ENCODE assay signal across 8 cellular contexts in the genomic region with DNA sequence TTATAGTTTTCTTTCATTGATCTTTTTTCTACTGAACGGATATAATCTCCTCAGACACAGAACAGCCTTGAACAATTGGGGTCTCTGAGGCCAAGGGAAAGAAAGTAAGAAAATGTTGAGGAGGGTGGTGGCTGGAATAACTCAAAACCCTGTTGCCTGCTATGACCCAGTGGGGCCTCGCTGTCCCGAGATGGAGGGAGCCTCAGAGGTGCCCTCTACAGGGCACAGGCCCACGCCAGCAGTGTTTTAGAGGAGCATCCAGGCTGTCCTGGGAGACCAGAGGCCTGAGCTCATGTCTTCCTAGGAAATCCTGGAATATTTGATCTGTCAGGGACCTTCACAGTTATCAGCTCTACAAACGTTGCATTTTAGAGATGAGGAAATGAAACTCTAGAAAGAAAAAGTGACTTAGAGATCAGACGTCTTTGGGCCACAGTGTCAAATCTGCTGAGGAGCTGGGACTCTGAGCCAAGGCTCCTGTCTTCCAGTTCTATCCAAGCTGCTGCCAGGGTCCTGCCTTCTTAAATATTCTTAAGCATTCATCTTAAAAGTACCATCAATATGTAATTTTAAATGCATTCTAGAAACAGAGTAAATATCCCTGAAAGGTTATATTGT. TPM values are rescaled to one million over a fixed set of nuclear protein-coding genes. Genes with fewer than 3 reads are reported as not detected.
DNase-seq lines count a peak whose midpoint lies in the region; ATAC-seq and TF ChIP-seq lines count a peak whose summit lies in the region.

No MANE protein-coding gene starts in this region.

- H3K27ac ChIP-seq in esophagus squamous epithelium: no peak overlapping the region

- H3K27me3 Mint-ChIP-seq in activated CD4-positive, alpha-beta T cell treated with anti-CD3 and anti-CD28 coated beads, Interleukin-2, amount 10 ng/mL, durations not matched to agents 24 days and 14 days: no peaks in the 10 kb centered on the region
- H3K27me3 Mint-ChIP-seq in neural crest cell (ENCODE audit: low read depth): no peaks in the 10 kb centered on the region

- peak; percentile 28 for DNase-seq in NCI-H146 (lab: John Stamatoyannopoulos, UW)
- DNase-seq in NCI-H146 treated with DMSO at 0.1 percent for 48 hours (lab: John Stamatoyannopoulos, UW; ENCODE audit: unreplicated experiment): no peak
- DNase-seq in activated CD4-positive, alpha-beta T cell treated with anti-CD3 and anti-CD28 coated beads, Interleukin-2, amount 10 ng/mL, durations not matched to agents 24 days and 14 days: peak; percentile 78
- DNase-seq in esophagus squamous epithelium (lab: John Stamatoyannopoulos, UW): no peak
- peak; percentile 40 for DNase-seq in neural crest cell (ENCODE audit: low read depth, low spot score)
- DNase-seq in NCI-H1048 (lab: John Stamatoyannopoulos, UW): no peak

- peak in 5 of 6 experiments; percentile 13 to 58 (median 32) for TF ChIP-seq CTCF in esophagus squamous epithelium (IDR thresholded peaks at IDR 0.05)
- peak; percentile 64 for TF ChIP-seq CTCF in neural crest cell (conservative IDR thresholded peaks at IDR 0.05)

- H3K27ac Mint-ChIP-seq in activated CD4-positive, alpha-beta T cell treated with anti-CD3 and anti-CD28 coated beads, Interleukin-2, amount 10 ng/mL, durations not matched to agents 24 days and 14 days: no peak overlapping the region
- no peak overlapping the region for H3K27ac Mint-ChIP-seq in neural crest cell (ENCODE audit: unreplicated experiment)

- H3K9me3 ChIP-seq in esophagus squamous epithelium: no peaks in the 10 kb centered on the region

- H3K4me1 ChIP-seq in esophagus squamous epithelium: no peaks in the 10 kb centered on the region

- peaks cover 18% of the 10 kb centered on the region for H3K4me1 Mint-ChIP-seq in activated CD4-positive, alpha-beta T cell treated with anti-CD3 and anti-CD28 coated beads, Interleukin-2, amount 10 ng/mL, durations not matched to agents 24 days and 14 days
- peaks cover 13% of the 10 kb centered on the region for H3K4me1 Mint-ChIP-seq in neural crest cell

- ATAC-seq in GM21576 (IDR thresholded peaks at IDR 0.05; ENCODE audit: unreplicated experiment): peak; percentile 37

- H3K9me3 Mint-ChIP-seq in activated CD4-positive, alpha-beta T cell treated with anti-CD3 and anti-CD28 coated beads, Interleukin-2, amount 10 ng/mL, durations not matched to agents 24 days and 14 days: no peaks in the 10 kb centered on the region
- H3K9me3 Mint-ChIP-seq in neural crest cell: no peaks in the 10 kb centered on the region

- no peak for TF ChIP-seq POLR2A in esophagus squamous epithelium (IDR thresholded peaks at IDR 0.05)

- 32 to 36% methylated on average over 6 of the region's 6 CpGs for WGBS in esophagus squamous epithelium, 2 donors

- H3K4me3 ChIP-seq in esophagus squamous epithelium: no peak overlapping the region

- H3K36me3 Mint-ChIP-seq in activated CD4-positive, alpha-beta T cell treated with anti-CD3 and anti-CD28 coated beads, Interleukin-2, amount 10 ng/mL, durations not matched to agents 24 days and 14 days (ENCODE audit: low read depth): no peaks in the 10 kb centered on the region
- H3K36me3 Mint-ChIP-seq in neural crest cell (ENCODE audit: low read depth): no peaks in the 10 kb centered on the region

- TF ChIP-seq RAD21 in Ishikawa (IDR thresholded peaks at IDR 0.05; ENCODE audit: low read depth): peak; percentile 43; the same call in 1 of the 2 replicates

- no peak for TF ChIP-seq EP300 in Ishikawa (IDR thresholded peaks at IDR 0.05; ENCODE audit: borderline replicate concordance)

- H3K36me3 ChIP-seq in esophagus squamous epithelium: peaks cover 0 to 6% (median 0%) of the 10 kb centered on the region in 3 donors

- no peak overlapping the region for H3K4me3 Mint-ChIP-seq in activated CD4-positive, alpha-beta T cell treated with anti-CD3 and anti-CD28 coated beads, Interleukin-2, amount 10 ng/mL, durations not matched to agents 24 days and 14 days
- no peak overlapping the region for H3K4me3 Mint-ChIP-seq in neural crest cell

- no peaks in the 10 kb centered on the region for H3K27me3 ChIP-seq in esophagus squamous epithelium

- intact Hi-C loops in activated CD4-positive, alpha-beta T cell treated with anti-CD3 and anti-CD28 coated beads, Interleukin-2, amount 10 ng/mL, durations not matched to agents 24 days and 14 days (cut with micrococcal nuclease): loop anchor here (2.0 kb wide), 1 partner anchor 90 kb away; no protein-coding TSS in a partner anchor
- intact Hi-C loops in esophagus squamous epithelium (cut with DNase I): no loop called here

TF ChIP-seq in Ishikawa, 13 proteins besides CTCF, POLR2A, EP300 and RAD21:
- no peak for TF ChIP-seq NFIC (IDR thresholded peaks at IDR 0.05)
- TF ChIP-seq TEAD4 (IDR thresholded peaks at IDR 0.05): no peak
- no peak for TF ChIP-seq ZBTB7A (IDR thresholded peaks at IDR 0.05; ENCODE audit: low read depth)
- TF ChIP-seq, protein P1, sequence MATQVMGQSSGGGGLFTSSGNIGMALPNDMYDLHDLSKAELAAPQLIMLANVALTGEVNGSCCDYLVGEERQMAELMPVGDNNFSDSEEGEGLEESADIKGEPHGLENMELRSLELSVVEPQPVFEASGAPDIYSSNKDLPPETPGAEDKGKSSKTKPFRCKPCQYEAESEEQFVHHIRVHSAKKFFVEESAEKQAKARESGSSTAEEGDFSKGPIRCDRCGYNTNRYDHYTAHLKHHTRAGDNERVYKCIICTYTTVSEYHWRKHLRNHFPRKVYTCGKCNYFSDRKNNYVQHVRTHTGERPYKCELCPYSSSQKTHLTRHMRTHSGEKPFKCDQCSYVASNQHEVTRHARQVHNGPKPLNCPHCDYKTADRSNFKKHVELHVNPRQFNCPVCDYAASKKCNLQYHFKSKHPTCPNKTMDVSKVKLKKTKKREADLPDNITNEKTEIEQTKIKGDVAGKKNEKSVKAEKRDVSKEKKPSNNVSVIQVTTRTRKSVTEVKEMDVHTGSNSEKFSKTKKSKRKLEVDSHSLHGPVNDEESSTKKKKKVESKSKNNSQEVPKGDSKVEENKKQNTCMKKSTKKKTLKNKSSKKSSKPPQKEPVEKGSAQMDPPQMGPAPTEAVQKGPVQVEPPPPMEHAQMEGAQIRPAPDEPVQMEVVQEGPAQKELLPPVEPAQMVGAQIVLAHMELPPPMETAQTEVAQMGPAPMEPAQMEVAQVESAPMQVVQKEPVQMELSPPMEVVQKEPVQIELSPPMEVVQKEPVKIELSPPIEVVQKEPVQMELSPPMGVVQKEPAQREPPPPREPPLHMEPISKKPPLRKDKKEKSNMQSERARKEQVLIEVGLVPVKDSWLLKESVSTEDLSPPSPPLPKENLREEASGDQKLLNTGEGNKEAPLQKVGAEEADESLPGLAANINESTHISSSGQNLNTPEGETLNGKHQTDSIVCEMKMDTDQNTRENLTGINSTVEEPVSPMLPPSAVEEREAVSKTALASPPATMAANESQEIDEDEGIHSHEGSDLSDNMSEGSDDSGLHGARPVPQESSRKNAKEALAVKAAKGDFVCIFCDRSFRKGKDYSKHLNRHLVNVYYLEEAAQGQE (IDR thresholded peaks at IDR 0.05; ENCODE audit: low read depth): no peak
- TF ChIP-seq, protein P2, sequence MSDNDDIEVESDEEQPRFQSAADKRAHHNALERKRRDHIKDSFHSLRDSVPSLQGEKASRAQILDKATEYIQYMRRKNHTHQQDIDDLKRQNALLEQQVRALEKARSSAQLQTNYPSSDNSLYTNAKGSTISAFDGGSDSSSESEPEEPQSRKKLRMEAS (IDR thresholded peaks at IDR 0.05): no peak
- TF ChIP-seq CREB1 (IDR thresholded peaks at IDR 0.05; ENCODE audit: low read depth): no peak
- no peak for TF ChIP-seq TCF12 (IDR thresholded peaks at IDR 0.05; ENCODE audit: low read depth)
- TF ChIP-seq TAF1 (IDR thresholded peaks at IDR 0.05; ENCODE audit: low read depth): no peak
- TF ChIP-seq CEBPB (IDR thresholded peaks at IDR 0.05): no peak
- no peak for TF ChIP-seq EGR1 (IDR thresholded peaks at IDR 0.05)

RNA-seq across cellular contexts. Expression of gene ALDH5A1, which starts 26.3 kb away (rescaled TPM):
- 11.7 TPM in 2 replicates for total RNA-seq in activated CD4-positive, alpha-beta T cell treated with anti-CD3 and anti-CD28 coated beads, Interleukin-2, amount 10 ng/mL, durations not matched to agents 24 days and 14 days
- 1 to 10 TPM; 4.0 to 9.6 (median 6.0) TPM for total RNA-seq in esophagus squamous epithelium
- total RNA-seq in neural crest cell: 12.9 and 14.4 TPM in 2 replicates

RNA-seq across cellular contexts. Expression of gene GPLD1, which starts 31.7 kb away (rescaled TPM):
- total RNA-seq in activated CD4-positive, alpha-beta T cell treated with anti-CD3 and anti-CD28 coated beads, Interleukin-2, amount 10 ng/mL, durations not matched to agents 24 days and 14 days: 0.17 and 0.44 TPM in 2 replicates
- total RNA-seq in esophagus squamous epithelium (1 to 10 TPM in 1 of 4 donors, under 1 TPM in 3; 0.27 to 1.9 (median 0.64) TPM), neural crest cell (4.7 and 6.0 TPM in 2 replicates)

Comparison
In these comparisons a context has a peak if more than half of its experiments do, and no peak if none do; other contexts are left out.
1. DNase-seq: peak in NCI-H146 (single experiment), activated CD4-positive, alpha-beta T cell treated with anti-CD3 and anti-CD28 coated beads, Interleukin-2, amount 10 ng/mL, durations not matched to agents 24 days and 14 days (single experiment) and neural crest cell (single experiment); none in NCI-H146 treated with DMSO at 0.1 percent for 48 hours (single experiment), esophagus squamous epithelium (single experiment) and NCI-H1048 (single experiment).